Comparison of ENCODE assay signal across 27 cellular contexts in the genomic region with DNA sequence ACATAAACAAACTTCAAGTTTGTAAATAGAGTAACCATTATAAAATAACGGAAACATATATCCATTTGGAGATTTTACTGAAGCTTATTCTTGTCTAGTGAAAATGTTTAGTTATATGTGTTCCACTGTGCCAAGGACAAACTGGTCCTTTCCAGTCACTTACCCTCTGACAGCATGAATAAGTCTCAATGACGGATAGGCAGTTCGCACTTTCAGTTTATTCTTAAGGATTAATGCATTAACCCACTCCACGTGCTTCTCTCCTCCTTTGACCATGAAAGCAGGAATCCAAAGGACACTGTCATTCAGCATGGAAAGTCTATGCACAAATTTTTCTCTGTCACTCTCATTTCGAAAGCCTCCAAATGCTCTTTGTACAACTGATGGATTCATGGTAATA. TPM values are rescaled to one million over a fixed set of nuclear protein-coding genes. Genes with fewer than 3 reads are reported as not detected.
DNase-seq lines count a peak whose midpoint lies in the region; ATAC-seq and TF ChIP-seq lines count a peak whose summit lies in the region.
"Had no signal": no experiment of that assay in that cellular context is flagged by ENCODE, and none has a peak within 500 bp of the region (broad histone marks: within the 10 kb centered on the region; RNA-seq: fewer than 3 reads in every experiment).

No MANE protein-coding gene starts in this region.

- no peaks in the 10 kb centered on the region for H3K9me3 Mint-ChIP-seq in activated T-cell treated with anti-CD3 and anti-CD28 coated beads, Interleukin-2, amount 50 U/mL, for 72 hours
- H3K9me3 Mint-ChIP-seq in activated T-helper 1 cell treated with anti-CD3 and anti-CD28 coated beads, Interleukin-12 subunit alpha, Interleukin-12 subunit beta, Interleukin-2, Interleukin-4 antibody, amounts not matched to agents 30 ng/mL and 10 ng/mL and 1 ng/mL, durations not matched to agents 14 hours and 24 hours and 36 hours, result no peaks in the 10 kb centered on the region
- no peaks in the 10 kb centered on the region for H3K9me3 Mint-ChIP-seq in stimulated activated effector memory CD8-positive, alpha-beta T cell treated with anti-CD3 and anti-CD28 coated beads, Interleukin-12 subunit alpha, Interleukin-12 subunit beta, amount 100 ng/mL, for 72 hours
- H3K9me3 Mint-ChIP-seq: activated naive CD8-positive, alpha-beta T cell treated with anti-CD3 and anti-CD28 coated beads, Interleukin-2, amount 10 ng/mL, durations not matched to agents 7 days and 5 days; GM23338; T-helper 1 cell treated with Interleukin-12 subunit alpha and Interleukin-12 subunit beta and Interleukin-4 antibody, amounts not matched to agents 30 μg/mL and 1 μg/mL, for 36 hours had no signal

- CTCF ChIA-PET in A673 (lab: Charles Lee), result no interaction called here

- peak overlapping the region; percentile 7 for H3K27ac Mint-ChIP-seq in activated T-cell treated with anti-CD3 and anti-CD28 coated beads, Interleukin-2, amount 50 U/mL, for 72 hours
- peak overlapping the region; percentile 40 for H3K27ac Mint-ChIP-seq in activated T-helper 1 cell treated with anti-CD3 and anti-CD28 coated beads, Interleukin-12 subunit alpha, Interleukin-12 subunit beta, Interleukin-2, Interleukin-4 antibody, amounts not matched to agents 30 ng/mL and 10 ng/mL and 1 ng/mL, durations not matched to agents 14 hours and 24 hours and 36 hours
- peak overlapping the region; percentile 43 for H3K27ac Mint-ChIP-seq in stimulated activated effector memory CD8-positive, alpha-beta T cell treated with anti-CD3 and anti-CD28 coated beads, Interleukin-12 subunit alpha, Interleukin-12 subunit beta, amount 100 ng/mL, for 72 hours
- H3K27ac Mint-ChIP-seq: GM23338 had no signal

- H3K4me3 Mint-ChIP-seq in activated T-cell treated with anti-CD3 and anti-CD28 coated beads, Interleukin-2, amount 50 U/mL, for 72 hours, result peak overlapping the region in 1 of 2 donors; percentile 19
- no peak overlapping the region for H3K4me3 Mint-ChIP-seq in activated T-helper 1 cell treated with anti-CD3 and anti-CD28 coated beads, Interleukin-12 subunit alpha, Interleukin-12 subunit beta, Interleukin-2, Interleukin-4 antibody, amounts not matched to agents 30 ng/mL and 10 ng/mL and 1 ng/mL, durations not matched to agents 14 hours and 24 hours and 36 hours
- peak overlapping the region; percentile 13 for H3K4me3 Mint-ChIP-seq in stimulated activated effector memory CD8-positive, alpha-beta T cell treated with anti-CD3 and anti-CD28 coated beads, Interleukin-12 subunit alpha, Interleukin-12 subunit beta, amount 100 ng/mL, for 72 hours
- H3K4me3 Mint-ChIP-seq: activated naive CD8-positive, alpha-beta T cell treated with anti-CD3 and anti-CD28 coated beads, Interleukin-2, amount 10 ng/mL, durations not matched to agents 7 days and 5 days; GM23338; T-helper 1 cell treated with Interleukin-12 subunit alpha and Interleukin-12 subunit beta and Interleukin-4 antibody, amounts not matched to agents 30 μg/mL and 1 μg/mL, for 36 hours had no signal

- TF ChIP-seq CTCF in tibial artery (IDR thresholded peaks at IDR 0.05), result no peak
- no peak for TF ChIP-seq CTCF in A673 (conservative IDR thresholded peaks at IDR 0.05; ENCODE audit: low read depth, low read length)

- BruUV-seq in A673 (replicated peaks; lab: Mats Ljungman, UMichigan), result no TSS peak

- H3K9me3 ChIP-seq in HAP-1 (no peaks in the 10 kb centered on the region), tibial artery (no peaks in the 10 kb centered on the region), A673 (ENCODE audit: low read depth, low read length, poor library complexity, severe bottlenecking) (no peaks in the 10 kb centered on the region)
- H3K9me3 ChIP-seq: left lung, sigmoid colon, SJCRH30, testis, vagina had no signal

- H3K27me3 ChIP-seq in HAP-1 (ENCODE audit: low read depth), result no peaks in the 10 kb centered on the region
- no peaks in the 10 kb centered on the region for H3K27me3 ChIP-seq in tibial artery
- no peaks in the 10 kb centered on the region for H3K27me3 ChIP-seq in A673 (replicated peaks; ENCODE audit: insufficient read depth, low read depth, low read length, poor library complexity)
- H3K27me3 ChIP-seq: left lung, sigmoid colon, SJCRH30, testis, vagina had no signal

- no peak for DNase-seq in activated T-cell treated with anti-CD3 and anti-CD28 coated beads, Interleukin-2, amount 50 U/mL, for 72 hours
- DNase-seq in activated T-cell treated with anti-CD3 and anti-CD28 coated beads for 4 hours (no peak), HAP-1 (ENCODE audit: low spot score in 2 of 2) (peak; percentile 10 to 67), tibial artery (no peak), A673 (ENCODE audit: low spot score) (no peak)
- DNase-seq in activated T-helper 1 cell treated with anti-CD3 and anti-CD28 coated beads, Interleukin-12 subunit alpha, Interleukin-12 subunit beta, Interleukin-2, Interleukin-4 antibody, amounts not matched to agents 30 ng/mL and 10 ng/mL and 1 ng/mL, durations not matched to agents 14 hours and 24 hours and 36 hours (ENCODE audit: low spot score), result no peak
- DNase-seq in stimulated activated effector memory CD8-positive, alpha-beta T cell treated with anti-CD3 and anti-CD28 coated beads, Interleukin-12 subunit alpha, Interleukin-12 subunit beta, amount 100 ng/mL, for 72 hours (ENCODE audit: low spot score in 2 of 2), result no peak
- DNase-seq: activated naive CD8-positive, alpha-beta T cell treated with anti-CD3 and anti-CD28 coated beads, Interleukin-2, amount 10 ng/mL, durations not matched to agents 7 days and 5 days; cerebellar nuclear complex; DMS 273 treated with DMSO at 0.1 percent for 48 hours; left lung; midbrain; NCI-H1092 treated with DMSO at 0.1 percent for 48 hours; NCI-H2029; NCI-H2227 treated with DMSO at 0.1 percent for 48 hours; NCI-H748 treated with DMSO at 0.1 percent for 48 hours; sigmoid colon; SJCRH30; testis; WERI-Rb-1 had no signal

- H3K36me3 Mint-ChIP-seq in activated T-cell treated with anti-CD3 and anti-CD28 coated beads, Interleukin-2, amount 50 U/mL, for 72 hours (ENCODE audit: insufficient read depth in 2 of 2), result peaks cover 13 to 45% of the 10 kb centered on the region in 2 donors
- H3K36me3 Mint-ChIP-seq in activated T-helper 1 cell treated with anti-CD3 and anti-CD28 coated beads, Interleukin-12 subunit alpha, Interleukin-12 subunit beta, Interleukin-2, Interleukin-4 antibody, amounts not matched to agents 30 ng/mL and 10 ng/mL and 1 ng/mL, durations not matched to agents 14 hours and 24 hours and 36 hours (ENCODE audit: low read depth), result peaks cover 42% of the 10 kb centered on the region
- peaks cover 77% of the 10 kb centered on the region for H3K36me3 Mint-ChIP-seq in stimulated activated effector memory CD8-positive, alpha-beta T cell treated with anti-CD3 and anti-CD28 coated beads, Interleukin-12 subunit alpha, Interleukin-12 subunit beta, amount 100 ng/mL, for 72 hours

- intact Hi-C loops in activated T-helper 1 cell treated with anti-CD3 and anti-CD28 coated beads, Interleukin-12 subunit alpha, Interleukin-12 subunit beta, Interleukin-2, Interleukin-4 antibody, amounts not matched to agents 30 ng/mL and 10 ng/mL and 1 ng/mL, durations not matched to agents 14 hours and 24 hours and 36 hours (cut with micrococcal nuclease), result no loop called here
- intact Hi-C loops in tibial artery (cut with DNase I; ENCODE audit: low total_unique reads) (no loop called here), A673 (cut with micrococcal nuclease; ENCODE audit: unreplicated experiment) (no loop called here)

- in situ Hi-C loops in HAP-1 (cut with MboI; ENCODE audit: low sequenced_read_pairs), result no loop called here

- POLR2A ChIA-PET in A673 (lab: Charles Lee; ENCODE audit: low non-redundant PET), result no interaction called here

- H3K4me3 ChIP-seq in HAP-1 (no peak overlapping the region), tibial artery (no peak overlapping the region), A673 (ENCODE audit: low read depth, low read length, poor library complexity, severe bottlenecking) (no peak overlapping the region)
- H3K4me3 ChIP-seq: GM23338, left lung, sigmoid colon, SJCRH30, testis, vagina had no signal

- H3K27ac ChIP-seq in tibial artery, result no peak overlapping the region
- H3K27ac ChIP-seq in A673 (ENCODE audit: low read depth, low read length, poor library complexity, severe bottlenecking), result no peak overlapping the region
- H3K27ac ChIP-seq: C4-2B, sigmoid colon, SJCRH30, testis, vagina, WERI-Rb-1 had no signal

- peaks cover 4% of the 10 kb centered on the region for H3K4me1 ChIP-seq in HAP-1
- no peaks in the 10 kb centered on the region for H3K4me1 ChIP-seq in tibial artery
- H3K4me1 ChIP-seq in A673 (ENCODE audit: insufficient read depth, low read length, poor library complexity, severe bottlenecking), result peaks cover 5% of the 10 kb centered on the region
- H3K4me1 ChIP-seq: sigmoid colon, SJCRH30, testis, vagina had no signal

- no peaks in the 10 kb centered on the region for H3K27me3 Mint-ChIP-seq in activated T-cell treated with anti-CD3 and anti-CD28 coated beads, Interleukin-2, amount 50 U/mL, for 72 hours (ENCODE audit: low read depth)
- H3K27me3 Mint-ChIP-seq in activated T-helper 1 cell treated with anti-CD3 and anti-CD28 coated beads, Interleukin-12 subunit alpha, Interleukin-12 subunit beta, Interleukin-2, Interleukin-4 antibody, amounts not matched to agents 30 ng/mL and 10 ng/mL and 1 ng/mL, durations not matched to agents 14 hours and 24 hours and 36 hours (ENCODE audit: insufficient read depth), result no peaks in the 10 kb centered on the region
- H3K27me3 Mint-ChIP-seq: activated naive CD8-positive, alpha-beta T cell treated with anti-CD3 and anti-CD28 coated beads, Interleukin-2, amount 10 ng/mL, durations not matched to agents 7 days and 5 days had no signal

- no peak for ATAC-seq in activated T-cell treated with anti-CD3 and anti-CD28 coated beads, Interleukin-2, amount 50 U/mL, for 72 hours (replicated peaks in 1 of 2)
- ATAC-seq in stimulated activated effector memory CD8-positive, alpha-beta T cell treated with anti-CD3 and anti-CD28 coated beads, Interleukin-12 subunit alpha, Interleukin-12 subunit beta, amount 100 ng/mL, for 72 hours, result no peak
- ATAC-seq in HG03342 (IDR thresholded peaks at IDR 0.05; ENCODE audit: unreplicated experiment), result no peak
- ATAC-seq: GM23338, left lung, Panc1 had no signal

- peaks cover 74% of the 10 kb centered on the region for H3K4me1 Mint-ChIP-seq in activated T-cell treated with anti-CD3 and anti-CD28 coated beads, Interleukin-2, amount 50 U/mL, for 72 hours (ENCODE audit: low read depth)
- peaks cover 57% of the 10 kb centered on the region for H3K4me1 Mint-ChIP-seq in activated T-helper 1 cell treated with anti-CD3 and anti-CD28 coated beads, Interleukin-12 subunit alpha, Interleukin-12 subunit beta, Interleukin-2, Interleukin-4 antibody, amounts not matched to agents 30 ng/mL and 10 ng/mL and 1 ng/mL, durations not matched to agents 14 hours and 24 hours and 36 hours (ENCODE audit: low read depth)
- H3K4me1 Mint-ChIP-seq in stimulated activated effector memory CD8-positive, alpha-beta T cell treated with anti-CD3 and anti-CD28 coated beads, Interleukin-12 subunit alpha, Interleukin-12 subunit beta, amount 100 ng/mL, for 72 hours, result peaks cover 55% of the 10 kb centered on the region
- H3K4me1 Mint-ChIP-seq: GM23338 had no signal

- H3K36me3 ChIP-seq in HAP-1 (replicated peaks), result no peaks in the 10 kb centered on the region
- no peaks in the 10 kb centered on the region for H3K36me3 ChIP-seq in tibial artery
- H3K36me3 ChIP-seq in A673 (ENCODE audit: insufficient read depth, low read length, poor library complexity, severe bottlenecking), result no peaks in the 10 kb centered on the region
- H3K36me3 ChIP-seq: sigmoid colon, SJCRH30, vagina, WERI-Rb-1 had no signal

RNA-seq across cellular contexts. Expression of a gene that starts 47.1 kb away (rescaled TPM):
- 10 to 100 TPM; 44.5 to 47.1 TPM for total RNA-seq in activated T-cell treated with anti-CD3 and anti-CD28 coated beads, Interleukin-2, amount 50 U/mL, for 72 hours
- total RNA-seq in activated T-helper 1 cell treated with anti-CD3 and anti-CD28 coated beads, Interleukin-12 subunit alpha, Interleukin-12 subunit beta, Interleukin-2, Interleukin-4 antibody, amounts not matched to agents 30 ng/mL and 10 ng/mL and 1 ng/mL, durations not matched to agents 14 hours and 24 hours and 36 hours, result 63.1 and 65.2 TPM in 2 replicates
- 0.35 and 0.47 TPM in 2 replicates for total RNA-seq in A673 (2021)
- total RNA-seq: G401 had no signal

Comparison
In these comparisons a context has a peak if more than half of its experiments do, and no peak if none do; other contexts are left out.
1. DNase-seq: peak in HAP-1 (2 of 2); none in activated T-cell treated with anti-CD3 and anti-CD28 coated beads, Interleukin-2, amount 50 U/mL, for 72 hours (0 of 2), activated T-cell treated with anti-CD3 and anti-CD28 coated beads for 4 hours (single experiment), activated T-helper 1 cell treated with anti-CD3 and anti-CD28 coated beads, Interleukin-12 subunit alpha, Interleukin-12 subunit beta, Interleukin-2, Interleukin-4 antibody, amounts not matched to agents 30 ng/mL and 10 ng/mL and 1 ng/mL, durations not matched to agents 14 hours and 24 hours and 36 hours (single experiment), stimulated activated effector memory CD8-positive, alpha-beta T cell treated with anti-CD3 and anti-CD28 coated beads, Interleukin-12 subunit alpha, Interleukin-12 subunit beta, amount 100 ng/mL, for 72 hours (0 of 2), tibial artery (0 of 2) and A673 (single experiment).
2. RNA of a gene that starts 47.1 kb away (total RNA-seq): 63.1 to 65.2 TPM in activated T-helper 1 cell treated with anti-CD3 and anti-CD28 coated beads, Interleukin-12 subunit alpha, Interleukin-12 subunit beta, Interleukin-2, Interleukin-4 antibody, amounts not matched to agents 30 ng/mL and 10 ng/mL and 1 ng/mL, durations not matched to agents 14 hours and 24 hours and 36 hours and 44.5 to 47.1 TPM in activated T-cell treated with anti-CD3 and anti-CD28 coated beads, Interleukin-2, amount 50 U/mL, for 72 hours; 0.35 to 0.47 TPM in A673; every median in the first group is over 10 times any median in the second.
3. Peak in every context shown above with its lines, with median percentiles within 50 percentile points of each other: H3K27ac Mint-ChIP-seq.